ENCODE assay signal across 1 cellular context in genomic region chr7:121083138-121083789, GRCh38.
TF ChIP-seq lines count a peak whose summit lies in the region.

No MANE protein-coding gene starts in this region.

TF ChIP-seq in GM23338, 12 proteins besides CTCF, POLR2A, EP300 and RAD21 (continued from another document):
- TF ChIP-seq, protein P1, sequence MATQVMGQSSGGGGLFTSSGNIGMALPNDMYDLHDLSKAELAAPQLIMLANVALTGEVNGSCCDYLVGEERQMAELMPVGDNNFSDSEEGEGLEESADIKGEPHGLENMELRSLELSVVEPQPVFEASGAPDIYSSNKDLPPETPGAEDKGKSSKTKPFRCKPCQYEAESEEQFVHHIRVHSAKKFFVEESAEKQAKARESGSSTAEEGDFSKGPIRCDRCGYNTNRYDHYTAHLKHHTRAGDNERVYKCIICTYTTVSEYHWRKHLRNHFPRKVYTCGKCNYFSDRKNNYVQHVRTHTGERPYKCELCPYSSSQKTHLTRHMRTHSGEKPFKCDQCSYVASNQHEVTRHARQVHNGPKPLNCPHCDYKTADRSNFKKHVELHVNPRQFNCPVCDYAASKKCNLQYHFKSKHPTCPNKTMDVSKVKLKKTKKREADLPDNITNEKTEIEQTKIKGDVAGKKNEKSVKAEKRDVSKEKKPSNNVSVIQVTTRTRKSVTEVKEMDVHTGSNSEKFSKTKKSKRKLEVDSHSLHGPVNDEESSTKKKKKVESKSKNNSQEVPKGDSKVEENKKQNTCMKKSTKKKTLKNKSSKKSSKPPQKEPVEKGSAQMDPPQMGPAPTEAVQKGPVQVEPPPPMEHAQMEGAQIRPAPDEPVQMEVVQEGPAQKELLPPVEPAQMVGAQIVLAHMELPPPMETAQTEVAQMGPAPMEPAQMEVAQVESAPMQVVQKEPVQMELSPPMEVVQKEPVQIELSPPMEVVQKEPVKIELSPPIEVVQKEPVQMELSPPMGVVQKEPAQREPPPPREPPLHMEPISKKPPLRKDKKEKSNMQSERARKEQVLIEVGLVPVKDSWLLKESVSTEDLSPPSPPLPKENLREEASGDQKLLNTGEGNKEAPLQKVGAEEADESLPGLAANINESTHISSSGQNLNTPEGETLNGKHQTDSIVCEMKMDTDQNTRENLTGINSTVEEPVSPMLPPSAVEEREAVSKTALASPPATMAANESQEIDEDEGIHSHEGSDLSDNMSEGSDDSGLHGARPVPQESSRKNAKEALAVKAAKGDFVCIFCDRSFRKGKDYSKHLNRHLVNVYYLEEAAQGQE (IDR thresholded peaks at IDR 0.05; ENCODE audit: unreplicated experiment), result no peak
- no peak for TF ChIP-seq EZH2 (IDR thresholded peaks at IDR 0.05; ENCODE audit: low read depth, unreplicated experiment)
- no peak for TF ChIP-seq STAT1 (IDR thresholded peaks at IDR 0.05; ENCODE audit: unreplicated experiment)
- TF ChIP-seq, protein P2, sequence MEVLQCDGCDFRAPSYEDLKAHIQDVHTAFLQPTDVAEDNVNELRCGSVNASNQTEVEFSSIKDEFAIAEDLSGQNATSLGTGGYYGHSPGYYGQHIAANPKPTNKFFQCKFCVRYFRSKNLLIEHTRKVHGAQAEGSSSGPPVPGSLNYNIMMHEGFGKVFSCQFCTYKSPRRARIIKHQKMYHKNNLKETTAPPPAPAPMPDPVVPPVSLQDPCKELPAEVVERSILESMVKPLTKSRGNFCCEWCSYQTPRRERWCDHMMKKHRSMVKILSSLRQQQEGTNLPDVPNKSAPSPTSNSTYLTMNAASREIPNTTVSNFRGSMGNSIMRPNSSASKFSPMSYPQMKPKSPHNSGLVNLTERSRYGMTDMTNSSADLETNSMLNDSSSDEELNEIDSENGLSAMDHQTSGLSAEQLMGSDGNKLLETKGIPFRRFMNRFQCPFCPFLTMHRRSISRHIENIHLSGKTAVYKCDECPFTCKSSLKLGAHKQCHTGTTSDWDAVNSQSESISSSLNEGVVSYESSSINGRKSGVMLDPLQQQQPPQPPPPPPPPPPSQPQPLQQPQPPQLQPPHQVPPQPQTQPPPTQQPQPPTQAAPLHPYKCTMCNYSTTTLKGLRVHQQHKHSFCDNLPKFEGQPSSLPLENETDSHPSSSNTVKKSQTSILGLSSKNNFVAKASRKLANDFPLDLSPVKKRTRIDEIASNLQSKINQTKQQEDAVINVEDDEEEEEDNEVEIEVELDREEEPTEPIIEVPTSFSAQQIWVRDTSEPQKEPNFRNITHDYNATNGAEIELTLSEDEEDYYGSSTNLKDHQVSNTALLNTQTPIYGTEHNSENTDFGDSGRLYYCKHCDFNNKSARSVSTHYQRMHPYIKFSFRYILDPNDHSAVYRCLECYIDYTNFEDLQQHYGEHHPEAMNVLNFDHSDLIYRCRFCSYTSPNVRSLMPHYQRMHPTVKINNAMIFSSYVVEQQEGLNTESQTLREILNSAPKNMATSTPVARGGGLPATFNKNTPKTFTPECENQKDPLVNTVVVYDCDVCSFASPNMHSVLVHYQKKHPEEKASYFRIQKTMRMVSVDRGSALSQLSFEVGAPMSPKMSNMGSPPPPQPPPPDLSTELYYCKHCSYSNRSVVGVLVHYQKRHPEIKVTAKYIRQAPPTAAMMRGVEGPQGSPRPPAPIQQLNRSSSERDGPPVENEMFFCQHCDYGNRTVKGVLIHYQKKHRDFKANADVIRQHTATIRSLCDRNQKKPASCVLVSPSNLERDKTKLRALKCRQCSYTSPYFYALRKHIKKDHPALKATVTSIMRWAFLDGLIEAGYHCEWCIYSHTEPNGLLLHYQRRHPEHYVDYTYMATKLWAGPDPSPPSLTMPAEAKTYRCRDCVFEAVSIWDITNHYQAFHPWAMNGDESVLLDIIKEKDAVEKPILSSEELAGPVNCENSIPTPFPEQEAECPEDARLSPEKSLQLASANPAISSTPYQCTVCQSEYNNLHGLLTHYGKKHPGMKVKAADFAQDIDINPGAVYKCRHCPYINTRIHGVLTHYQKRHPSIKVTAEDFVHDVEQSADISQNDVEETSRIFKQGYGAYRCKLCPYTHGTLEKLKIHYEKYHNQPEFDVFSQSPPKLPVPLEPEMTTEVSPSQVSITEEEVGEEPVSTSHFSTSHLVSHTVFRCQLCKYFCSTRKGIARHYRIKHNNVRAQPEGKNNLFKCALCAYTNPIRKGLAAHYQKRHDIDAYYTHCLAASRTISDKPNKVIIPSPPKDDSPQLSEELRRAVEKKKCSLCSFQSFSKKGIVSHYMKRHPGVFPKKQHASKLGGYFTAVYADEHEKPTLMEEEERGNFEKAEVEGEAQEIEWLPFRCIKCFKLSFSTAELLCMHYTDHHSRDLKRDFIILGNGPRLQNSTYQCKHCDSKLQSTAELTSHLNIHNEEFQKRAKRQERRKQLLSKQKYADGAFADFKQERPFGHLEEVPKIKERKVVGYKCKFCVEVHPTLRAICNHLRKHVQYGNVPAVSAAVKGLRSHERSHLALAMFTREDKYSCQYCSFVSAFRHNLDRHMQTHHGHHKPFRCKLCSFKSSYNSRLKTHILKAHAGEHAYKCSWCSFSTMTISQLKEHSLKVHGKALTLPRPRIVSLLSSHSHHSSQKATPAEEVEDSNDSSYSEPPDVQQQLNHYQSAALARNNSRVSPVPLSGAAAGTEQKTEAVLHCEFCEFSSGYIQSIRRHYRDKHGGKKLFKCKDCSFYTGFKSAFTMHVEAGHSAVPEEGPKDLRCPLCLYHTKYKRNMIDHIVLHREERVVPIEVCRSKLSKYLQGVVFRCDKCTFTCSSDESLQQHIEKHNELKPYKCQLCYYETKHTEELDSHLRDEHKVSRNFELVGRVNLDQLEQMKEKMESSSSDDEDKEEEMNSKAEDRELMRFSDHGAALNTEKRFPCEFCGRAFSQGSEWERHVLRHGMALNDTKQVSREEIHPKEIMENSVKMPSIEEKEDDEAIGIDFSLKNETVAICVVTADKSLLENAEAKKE (CRISPR knock-in tag; IDR thresholded peaks at IDR 0.05), result no peak
- TF ChIP-seq ZNF114 (CRISPR knock-in tag; IDR thresholded peaks at IDR 0.05), result no peak
- TF ChIP-seq JUNB (IDR thresholded peaks at IDR 0.05; ENCODE audit: unreplicated experiment), result no peak
- TF ChIP-seq ZNF331 (CRISPR knock-in tag; IDR thresholded peaks at IDR 0.05; ENCODE audit: low read depth), result no peak
